Comparison of ENCODE assay signal across 23 cellular contexts in the genomic region with DNA sequence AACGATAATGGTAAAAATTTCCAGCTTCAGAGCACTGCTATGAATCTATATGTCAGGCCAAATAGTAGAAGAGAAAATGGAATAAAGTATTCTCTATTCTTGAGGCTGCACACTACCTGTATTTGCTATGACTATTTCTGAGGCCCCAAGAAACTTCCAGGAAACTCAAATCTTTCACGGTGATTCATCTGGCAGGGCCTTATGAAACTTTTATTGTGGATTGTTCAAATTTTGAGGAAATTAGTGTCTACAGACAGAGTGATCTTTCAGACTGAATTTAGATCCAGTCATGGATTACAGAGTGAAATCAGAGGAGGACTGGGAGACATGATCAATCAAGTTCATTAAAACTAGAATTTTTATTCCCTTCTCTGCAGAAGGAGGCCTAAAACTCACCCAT. TPM values are rescaled to one million over a fixed set of nuclear protein-coding genes. Genes with fewer than 3 reads are reported as not detected.
"Had no signal": no experiment of that assay in that cellular context is flagged by ENCODE, and none has a peak within 500 bp of the region (broad histone marks: within the 10 kb centered on the region; RNA-seq: fewer than 3 reads in every experiment).

No MANE protein-coding gene starts in this region.

- H3K4me3 ChIP-seq: esophagus squamous epithelium, heart left ventricle, spleen, tibial artery, upper lobe of right lung had no signal

- H3K27ac ChIP-seq: esophagus squamous epithelium, heart left ventricle, spleen, tibial artery, upper lobe of right lung had no signal

- DNase-seq: effector memory CD4-positive, alpha-beta T cell; esophagus squamous epithelium; foreskin melanocyte; heart left ventricle; hippocampal formation; naive thymus-derived CD4-positive, alpha-beta T cell; posterior cingulate gyrus; spleen; stimulated activated CD4-positive, alpha-beta T cell treated with anti-CD3 and anti-CD28 coated beads, Interleukin-15, amount 100 ng/mL, for 24 hours; stimulated activated CD4-positive, alpha-beta T cell treated with anti-CD3 and anti-CD28 coated beads, Interleukin-1b, Interleukin-23, amount 100 ng/mL, for 48 hours; stimulated activated CD4-positive, alpha-beta T cell treated with anti-CD3 and anti-CD28 coated beads, Interleukin-4, amount 100 ng/mL, for 24 hours; tibial artery; upper lobe of right lung had no signal

- ATAC-seq: heart left ventricle; naive thymus-derived CD4-positive, alpha-beta T cell; sciatic nerve; stimulated activated memory B cell treated with anti-CD40 and anti-IgM and Interleukin-4, amounts not matched to agents 10 μg/mL and 1 μg/mL and 100 μg/mL, for 72 hours; upper lobe of right lung had no signal

- H3K9me3 ChIP-seq: esophagus squamous epithelium, heart left ventricle, spleen, tibial artery, upper lobe of right lung had no signal

- FAIRE-seq: endometrium had no signal

- H3K36me3 ChIP-seq: esophagus squamous epithelium, heart left ventricle, spleen, tibial artery, upper lobe of right lung had no signal

RNA-seq across cellular contexts. Expression of a gene that starts 4.1 kb away (rescaled TPM):
- total RNA-seq: epithelial cell of proximal tubule; lung microvascular endothelial cell; mesenteric fat pad; mononuclear cell; naive thymus-derived CD4-positive, alpha-beta T cell; osteocyte; pulmonary artery endothelial cell; spleen had no signal
- polyA plus RNA-seq: naive thymus-derived CD4-positive, alpha-beta T cell had no signal

RNA-seq across cellular contexts. Expression of a gene that starts 18.2 kb away (rescaled TPM):
- total RNA-seq: epithelial cell of proximal tubule; lung microvascular endothelial cell; mesenteric fat pad; mononuclear cell; naive thymus-derived CD4-positive, alpha-beta T cell; osteocyte; pulmonary artery endothelial cell; sciatic nerve; skeletal muscle tissue; spleen; upper lobe of right lung had no signal
- polyA plus RNA-seq: naive thymus-derived CD4-positive, alpha-beta T cell; spleen had no signal
